ENCODE assay signal across 16 cellular contexts in the genomic region with DNA sequence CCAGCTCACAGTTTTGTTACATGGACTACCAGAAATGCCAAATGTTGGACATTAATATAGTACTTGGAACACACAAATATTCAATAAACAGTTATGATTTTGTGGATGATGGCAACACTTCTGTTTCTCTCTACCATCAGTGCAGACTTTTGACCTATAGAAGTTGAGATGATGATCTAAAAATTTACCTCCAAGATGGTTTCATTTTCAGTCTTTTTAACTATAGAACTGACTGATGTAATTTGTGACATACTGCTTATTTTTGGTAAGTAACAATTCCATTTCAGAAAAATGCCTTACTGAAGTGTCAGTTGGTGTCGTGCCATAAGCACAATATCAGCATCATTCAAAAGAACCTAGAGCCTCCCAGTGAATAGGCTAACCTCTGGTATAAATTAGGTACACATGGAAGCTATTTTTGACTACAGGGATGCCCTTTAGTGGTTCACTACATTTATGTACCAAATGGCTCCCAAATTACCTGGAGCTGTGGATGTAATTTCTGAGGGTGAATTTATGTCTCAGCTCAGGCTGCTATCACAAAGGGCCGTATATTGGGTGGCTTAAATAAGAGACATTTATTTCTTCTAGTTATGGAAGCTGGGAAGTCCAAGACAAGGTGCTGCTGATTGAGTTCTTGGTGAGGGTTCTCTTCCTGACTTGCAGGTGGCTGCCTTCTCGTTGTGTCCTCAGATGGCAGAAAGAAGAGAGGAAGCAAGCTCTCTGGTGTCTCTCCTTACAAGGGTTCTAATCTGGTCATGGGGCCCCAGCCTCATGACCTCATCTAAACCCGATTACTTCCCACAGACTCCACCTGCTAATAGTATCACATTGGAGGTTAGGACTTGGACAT.
DNase-seq lines count a peak whose midpoint lies in the region; ATAC-seq and TF ChIP-seq lines count a peak whose summit lies in the region.
"Had no signal": no experiment of that assay in that cellular context is flagged by ENCODE, and none has a peak within 500 bp of the region (broad histone marks: within the 10 kb centered on the region; RNA-seq: fewer than 3 reads in every experiment).

No MANE protein-coding gene starts in this region.

- ATAC-seq in GM21723 (IDR thresholded peaks at IDR 0.05; ENCODE audit: unreplicated experiment) (peak; percentile 36), HG03521 (IDR thresholded peaks at IDR 0.05; ENCODE audit: unreplicated experiment) (peak; percentile 14), psoas muscle (no peak), esophagus mucosa (no peak)
- ATAC-seq: body of pancreas had no signal

- no peaks in the 10 kb centered on the region for H3K36me3 ChIP-seq in psoas muscle (ENCODE audit: insufficient read depth in 1 of 2, low read depth in 1 of 2)

- no peak overlapping the region for H3K4me3 Mint-ChIP-seq in activated CD4-positive, alpha-beta memory T cell treated with anti-CD3 and anti-CD28 coated beads for 36 hours
- H3K4me3 Mint-ChIP-seq in activated CD4-positive, alpha-beta memory T cell treated with anti-CD3 and anti-CD28 coated beads, Interleukin-2, amount 10 ng/mL, durations not matched to agents 7 days and 5 days: no peak overlapping the region
- H3K4me3 Mint-ChIP-seq: CD8-positive, alpha-beta memory T cell had no signal

- no peaks in the 10 kb centered on the region for H3K27me3 ChIP-seq in psoas muscle (ENCODE audit: insufficient read depth in 3 of 3, low read length in 2 of 3)
- H3K27me3 ChIP-seq: body of pancreas had no signal

- WGBS in psoas muscle, 3 donors: 40 to 67% (median 50%) methylated on average over 4 of the region's 4 CpGs

- intact Hi-C loops in activated CD4-positive, alpha-beta memory T cell treated with anti-CD3 and anti-CD28 coated beads for 36 hours (cut with micrococcal nuclease): loop anchor here (1.0 to 2.0 kb wide), 2 partner anchors 8 to 20 kb away; no protein-coding TSS in a partner anchor
- intact Hi-C loops in psoas muscle (cut with DNase I): no loop called here

- no peaks in the 10 kb centered on the region for H3K27me3 Mint-ChIP-seq in activated CD4-positive, alpha-beta memory T cell treated with anti-CD3 and anti-CD28 coated beads for 36 hours
- H3K27me3 Mint-ChIP-seq in activated CD4-positive, alpha-beta memory T cell treated with anti-CD3 and anti-CD28 coated beads, Interleukin-2, amount 10 ng/mL, durations not matched to agents 7 days and 5 days: no peaks in the 10 kb centered on the region
- H3K27me3 Mint-ChIP-seq: CD8-positive, alpha-beta memory T cell had no signal

- peak overlapping the region; percentile 5 for H3K27ac Mint-ChIP-seq in activated CD4-positive, alpha-beta memory T cell treated with anti-CD3 and anti-CD28 coated beads for 36 hours
- no peak overlapping the region for H3K27ac Mint-ChIP-seq in activated CD4-positive, alpha-beta memory T cell treated with anti-CD3 and anti-CD28 coated beads, Interleukin-2, amount 10 ng/mL, durations not matched to agents 7 days and 5 days

- H3K9me3 ChIP-seq in psoas muscle: no peaks in the 10 kb centered on the region
- H3K9me3 ChIP-seq: body of pancreas had no signal

- peaks cover 25% of the 10 kb centered on the region for H3K4me1 Mint-ChIP-seq in activated CD4-positive, alpha-beta memory T cell treated with anti-CD3 and anti-CD28 coated beads for 36 hours (ENCODE audit: low read depth)
- peaks cover 16% of the 10 kb centered on the region for H3K4me1 Mint-ChIP-seq in activated CD4-positive, alpha-beta memory T cell treated with anti-CD3 and anti-CD28 coated beads, Interleukin-2, amount 10 ng/mL, durations not matched to agents 7 days and 5 days

- H3K4me3 ChIP-seq in psoas muscle: no peak overlapping the region
- H3K4me3 ChIP-seq: body of pancreas had no signal

- no peak for TF ChIP-seq CTCF in psoas muscle (IDR thresholded peaks at IDR 0.05)

- no peaks in the 10 kb centered on the region for H3K36me3 Mint-ChIP-seq in activated CD4-positive, alpha-beta memory T cell treated with anti-CD3 and anti-CD28 coated beads for 36 hours
- H3K36me3 Mint-ChIP-seq in activated CD4-positive, alpha-beta memory T cell treated with anti-CD3 and anti-CD28 coated beads, Interleukin-2, amount 10 ng/mL, durations not matched to agents 7 days and 5 days (ENCODE audit: low read depth): no peaks in the 10 kb centered on the region
- H3K36me3 Mint-ChIP-seq: CD8-positive, alpha-beta memory T cell had no signal

- H3K4me1 ChIP-seq in psoas muscle: peaks cover 44% of the 10 kb centered on the region
- H3K4me1 ChIP-seq: body of pancreas had no signal

- no peak for DNase-seq in activated CD4-positive, alpha-beta memory T cell treated with anti-CD3 and anti-CD28 coated beads for 36 hours
- no peak for DNase-seq in activated CD4-positive, alpha-beta memory T cell treated with anti-CD3 and anti-CD28 coated beads, Interleukin-2, amount 10 ng/mL, durations not matched to agents 7 days and 5 days
- no peak for DNase-seq in psoas muscle
- no peak for DNase-seq in Kasumi-1 (lab: John Stamatoyannopoulos, UW)
- DNase-seq in activated CD4-positive, alpha-beta T cell treated with anti-CD3 and anti-CD28 coated beads for 4 hours: no peak
- DNase-seq: body of pancreas; CD8-positive, alpha-beta memory T cell; effector memory CD4-positive, alpha-beta T cell; GF-D8; H7; NCI-H1417 treated with DMSO at 0.1 percent for 48 hours; NCI-H446; occipital lobe had no signal

- CTCF ChIA-PET in activated CD4-positive, alpha-beta memory T cell treated with anti-CD3 and anti-CD28 coated beads for 36 hours (lab: Charles Lee): interaction anchor here (0.5 to 2.6 kb wide), 5 partner anchors 21 to 202 kb away, joined by 3 to 17 read pairs (median 4); no protein-coding TSS in a partner anchor
- CTCF ChIA-PET in activated CD4-positive, alpha-beta memory T cell treated with anti-CD3 and anti-CD28 coated beads, Interleukin-2, amount 10 ng/mL, durations not matched to agents 7 days and 5 days (lab: Charles Lee): no interaction called here

- H3K27ac ChIP-seq in psoas muscle: peak overlapping the region; percentile 90
- H3K27ac ChIP-seq: body of pancreas had no signal

- POLR2A ChIA-PET in activated CD4-positive, alpha-beta memory T cell treated with anti-CD3 and anti-CD28 coated beads for 36 hours (lab: Charles Lee): interaction anchor here (2.0 kb wide), 1 partner anchor 18 kb away, joined by 6 read pairs; no protein-coding TSS in a partner anchor
- POLR2A ChIA-PET in activated CD4-positive, alpha-beta memory T cell treated with anti-CD3 and anti-CD28 coated beads, Interleukin-2, amount 10 ng/mL, durations not matched to agents 7 days and 5 days (lab: Charles Lee): interaction anchor here (1.0 to 1.1 kb wide), 2 partner anchors 21 to 109 kb away, joined by 4 to 6 read pairs; a partner anchor contains a TSS

- peaks cover 8% of the 10 kb centered on the region for H3K9me3 Mint-ChIP-seq in activated CD4-positive, alpha-beta memory T cell treated with anti-CD3 and anti-CD28 coated beads for 36 hours
- H3K9me3 Mint-ChIP-seq in activated CD4-positive, alpha-beta memory T cell treated with anti-CD3 and anti-CD28 coated beads, Interleukin-2, amount 10 ng/mL, durations not matched to agents 7 days and 5 days: peaks cover 4% of the 10 kb centered on the region
- H3K9me3 Mint-ChIP-seq: CD8-positive, alpha-beta memory T cell had no signal

Comparison
In these comparisons a context has a peak if more than half of its experiments do, and no peak if none do; other contexts are left out.
1. ATAC-seq: peak in GM21723 (single experiment) and HG03521 (single experiment); none in psoas muscle (0 of 4) and esophagus mucosa (single experiment).